Comparison of ENCODE assay signal across 9 cellular contexts in genomic region chr1:24385160-24385939, GRCh38. TPM values are rescaled to one million over a fixed set of nuclear protein-coding genes. Genes with fewer than 3 reads are reported as not detected.
DNase-seq lines count a peak whose midpoint lies in the region; ATAC-seq and TF ChIP-seq lines count a peak whose summit lies in the region.
"Had no signal": no experiment of that assay in that cellular context is flagged by ENCODE, and none has a peak within 500 bp of the region (broad histone marks: within the 10 kb centered on the region; RNA-seq: fewer than 3 reads in every experiment).

No MANE protein-coding gene starts in this region.

- no TSS peak for BruUV-seq in MCF 10A (replicated peaks; lab: Mats Ljungman, UMichigan)

- no peak overlapping the region for H3K4me3 ChIP-seq in OCI-LY1 (ENCODE audit: low read depth, low read length, poor library complexity, severe bottlenecking)

- no peaks in the 10 kb centered on the region for H3K27me3 ChIP-seq in OCI-LY1 (ENCODE audit: insufficient read depth, low read length)

- ATAC-seq in GM21360 (IDR thresholded peaks at IDR 0.05; ENCODE audit: unreplicated experiment): no peak

- H3K9me3 ChIP-seq in OCI-LY1 (ENCODE audit: low read length): no peaks in the 10 kb centered on the region

- intact Hi-C loops in MCF 10A (cut with micrococcal nuclease): no loop called here

- no peak for DNase-seq in GM10266 (ENCODE audit: extremely low spot score)
- DNase-seq in MCF 10A (ENCODE audit: unreplicated experiment): peak; percentile 79
- no peak for DNase-seq in nephron progenitor cell
- DNase-seq in NCI-H524 treated with DMSO at 0.1 percent for 48 hours (lab: John Stamatoyannopoulos, UW): no peak
- DNase-seq in germinal center (ENCODE audit: low spot score): no peak
- DNase-seq in NCI-H748 (lab: John Stamatoyannopoulos, UW; ENCODE audit: unreplicated experiment): no peak

- no peaks in the 10 kb centered on the region for H3K9me2 ChIP-seq in OCI-LY1 (ENCODE audit: low read depth, low read length)

- H3K27ac Mint-ChIP-seq in MCF 10A (ENCODE audit: low read depth, unreplicated experiment): peak overlapping the region; percentile 84
- peak overlapping the region; percentile 20 for H3K27ac Mint-ChIP-seq in nephron progenitor cell

- H3K27ac ChIP-seq in OCI-LY1 (ENCODE audit: low read depth, low read length, poor library complexity, severe bottlenecking): peak overlapping the region; percentile 48

- TF ChIP-seq CTCF in GM10266 (IDR thresholded peaks at IDR 0.05; ENCODE audit: control insufficient read depth, insufficient read depth, low read depth, missing control alignments) (peak; percentile 42), OCI-LY1 (IDR thresholded peaks at IDR 0.05; ENCODE audit: low read length) (peak; percentile 69), MCF 10A (IDR thresholded peaks at IDR 0.05; ENCODE audit: unreplicated experiment) (peak; percentile 53), nephron progenitor cell (IDR thresholded peaks at IDR 0.05) (peak; percentile 33)

- H4K20me1 ChIP-seq in OCI-LY1 (ENCODE audit: insufficient read depth, low read length): no peaks in the 10 kb centered on the region

- no peak overlapping the region; the same call in 1 of the 2 replicates for H3K4me2 ChIP-seq in OCI-LY1 (ENCODE audit: low read length)

- H3K27me3 Mint-ChIP-seq in MCF 10A (ENCODE audit: insufficient read depth, unreplicated experiment) (no peaks in the 10 kb centered on the region), nephron progenitor cell (ENCODE audit: low read depth, poor library complexity) (no peaks in the 10 kb centered on the region)

- H3K4me3 Mint-ChIP-seq in MCF 10A (ENCODE audit: unreplicated experiment) (no peak overlapping the region), nephron progenitor cell (no peak overlapping the region)

- H3K9me3 Mint-ChIP-seq in MCF 10A (ENCODE audit: unreplicated experiment) (no peaks in the 10 kb centered on the region), nephron progenitor cell (no peaks in the 10 kb centered on the region)
- H3K9me3 Mint-ChIP-seq: immature natural killer cell had no signal

- no peak overlapping the region for H3K9ac ChIP-seq in OCI-LY1 (ENCODE audit: low read length)

- no peaks in the 10 kb centered on the region for H3K79me2 ChIP-seq in OCI-LY1 (ENCODE audit: insufficient read depth, low read length)

- H3K36me3 ChIP-seq in OCI-LY1 (ENCODE audit: insufficient read depth, low read length): no peaks in the 10 kb centered on the region; the same call in 1 of the 2 replicates

- peaks cover 27% of the 10 kb centered on the region for H3K4me1 ChIP-seq in OCI-LY1 (ENCODE audit: insufficient read depth, low read length, severe bottlenecking)

- H3K4me1 Mint-ChIP-seq in MCF 10A (ENCODE audit: insufficient read depth, unreplicated experiment) (peaks cover 66% of the 10 kb centered on the region), nephron progenitor cell (peaks cover under 1% of the 10 kb centered on the region)

- H3F3A ChIP-seq in OCI-LY1 (ENCODE audit: insufficient read depth, low read length): no peaks in the 10 kb centered on the region

- H3K36me3 Mint-ChIP-seq in MCF 10A (ENCODE audit: insufficient read depth, unreplicated experiment): peaks cover 6% of the 10 kb centered on the region
- peaks cover 23% of the 10 kb centered on the region for H3K36me3 Mint-ChIP-seq in nephron progenitor cell (ENCODE audit: low read depth)
- H3K36me3 Mint-ChIP-seq: immature natural killer cell had no signal

- CTCF ChIA-PET in MCF 10A (lab: Yijun Ruan, JAX): interaction anchor here (0.5 to 5.7 kb wide), 16 partner anchors 20 to 370 kb away, joined by 3 to 101 read pairs (median 4); partner anchors contain the start of gene MYOM3

- POLR2A ChIA-PET in MCF 10A (lab: Yijun Ruan, JAX): interaction anchor here (0.6 to 4.1 kb wide), 13 partner anchors 24 to 235 kb away, joined by 3 to 20 read pairs (median 5); partner anchors contain the start of gene GRHL3

- H2AFZ ChIP-seq in OCI-LY1 (ENCODE audit: low read length): no peak overlapping the region

RNA-seq across cellular contexts. Expression of gene STPG1, which starts 28.2 kb away (rescaled TPM):
- total RNA-seq in MCF 10A (2022): 18.6 and 19.7 TPM in 2 replicates

RNA-seq across cellular contexts. Expression of gene NIPAL3, which starts 30.3 kb away (rescaled TPM):
- total RNA-seq in MCF 10A (2022): 47.7 and 55.8 TPM in 2 replicates
